ENCODE assay signal across 2 cellular contexts in the genomic region with DNA sequence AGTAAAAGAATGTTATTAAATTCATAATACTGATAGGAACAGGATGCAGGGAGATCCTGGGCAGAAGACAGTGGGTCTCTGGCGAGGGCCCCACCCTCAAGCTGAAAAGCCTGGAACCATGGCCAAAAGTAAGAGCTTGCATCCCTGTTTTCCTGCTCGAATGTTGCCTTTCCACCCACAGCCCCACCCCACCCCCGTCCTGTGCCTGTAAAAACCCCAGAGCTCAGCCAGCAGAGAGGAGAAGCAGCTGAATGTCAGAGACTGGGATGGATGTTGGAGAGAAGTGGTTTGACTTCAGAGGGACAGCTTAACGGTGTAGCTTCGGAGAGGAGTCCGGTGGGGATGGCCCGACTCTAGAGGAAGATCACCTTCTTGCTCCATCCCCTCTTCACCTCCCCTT.
TF ChIP-seq lines count a peak whose summit lies in the region.

No MANE protein-coding gene starts in this region.

TF ChIP-seq in H1, 55 proteins besides CTCF, POLR2A, EP300 and RAD21:
- no peak for TF ChIP-seq SAP30 (IDR thresholded peaks at IDR 0.05; ENCODE audit: insufficient read depth, insufficient replicate concordance, low read length)
- TF ChIP-seq KDM5A (IDR thresholded peaks at IDR 0.05; ENCODE audit: low read length), result no peak
- no peak for TF ChIP-seq KDM1A (IDR thresholded peaks at IDR 0.05; ENCODE audit: borderline replicate concordance, low read length)
- TF ChIP-seq BRCA1 (IDR thresholded peaks at IDR 0.05; ENCODE audit: low read depth, low read length), result no peak
- TF ChIP-seq HDAC6 (IDR thresholded peaks at IDR 0.05; ENCODE audit: low read depth, low read length), result no peak
- TF ChIP-seq TAF1 (IDR thresholded peaks at IDR 0.05; ENCODE audit: low read depth, low read length), result no peak
- TF ChIP-seq, protein P1, sequence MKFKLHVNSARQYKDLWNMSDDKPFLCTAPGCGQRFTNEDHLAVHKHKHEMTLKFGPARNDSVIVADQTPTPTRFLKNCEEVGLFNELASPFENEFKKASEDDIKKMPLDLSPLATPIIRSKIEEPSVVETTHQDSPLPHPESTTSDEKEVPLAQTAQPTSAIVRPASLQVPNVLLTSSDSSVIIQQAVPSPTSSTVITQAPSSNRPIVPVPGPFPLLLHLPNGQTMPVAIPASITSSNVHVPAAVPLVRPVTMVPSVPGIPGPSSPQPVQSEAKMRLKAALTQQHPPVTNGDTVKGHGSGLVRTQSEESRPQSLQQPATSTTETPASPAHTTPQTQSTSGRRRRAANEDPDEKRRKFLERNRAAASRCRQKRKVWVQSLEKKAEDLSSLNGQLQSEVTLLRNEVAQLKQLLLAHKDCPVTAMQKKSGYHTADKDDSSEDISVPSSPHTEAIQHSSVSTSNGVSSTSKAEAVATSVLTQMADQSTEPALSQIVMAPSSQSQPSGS (IDR thresholded peaks at IDR 0.05; ENCODE audit: low read length), result no peak
- TF ChIP-seq MAFK (IDR thresholded peaks at IDR 0.05; ENCODE audit: low read depth, low read length), result no peak
- TF ChIP-seq BCL11A (IDR thresholded peaks at IDR 0.05; ENCODE audit: low read depth in 2 of 2, low read length in 2 of 2), result no peak
- TF ChIP-seq, protein P2, sequence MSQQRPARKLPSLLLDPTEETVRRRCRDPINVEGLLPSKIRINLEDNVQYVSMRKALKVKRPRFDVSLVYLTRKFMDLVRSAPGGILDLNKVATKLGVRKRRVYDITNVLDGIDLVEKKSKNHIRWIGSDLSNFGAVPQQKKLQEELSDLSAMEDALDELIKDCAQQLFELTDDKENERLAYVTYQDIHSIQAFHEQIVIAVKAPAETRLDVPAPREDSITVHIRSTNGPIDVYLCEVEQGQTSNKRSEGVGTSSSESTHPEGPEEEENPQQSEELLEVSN (IDR thresholded peaks at IDR 0.05), result no peak
TF ChIP-seq in H1: peak in this region for 0.

TF ChIP-seq in neural cell, 6 proteins besides CTCF, POLR2A, EP300 and RAD21:
- TF ChIP-seq POLR2AphosphoS5 (IDR thresholded peaks at IDR 0.05), result no peak
- TF ChIP-seq SMC3 (conservative IDR thresholded peaks at IDR 0.05; ENCODE audit: poor library complexity), result no peak
- no peak for TF ChIP-seq TAF1 (IDR thresholded peaks at IDR 0.05; ENCODE audit: low read depth)
- TF ChIP-seq, protein P3, sequence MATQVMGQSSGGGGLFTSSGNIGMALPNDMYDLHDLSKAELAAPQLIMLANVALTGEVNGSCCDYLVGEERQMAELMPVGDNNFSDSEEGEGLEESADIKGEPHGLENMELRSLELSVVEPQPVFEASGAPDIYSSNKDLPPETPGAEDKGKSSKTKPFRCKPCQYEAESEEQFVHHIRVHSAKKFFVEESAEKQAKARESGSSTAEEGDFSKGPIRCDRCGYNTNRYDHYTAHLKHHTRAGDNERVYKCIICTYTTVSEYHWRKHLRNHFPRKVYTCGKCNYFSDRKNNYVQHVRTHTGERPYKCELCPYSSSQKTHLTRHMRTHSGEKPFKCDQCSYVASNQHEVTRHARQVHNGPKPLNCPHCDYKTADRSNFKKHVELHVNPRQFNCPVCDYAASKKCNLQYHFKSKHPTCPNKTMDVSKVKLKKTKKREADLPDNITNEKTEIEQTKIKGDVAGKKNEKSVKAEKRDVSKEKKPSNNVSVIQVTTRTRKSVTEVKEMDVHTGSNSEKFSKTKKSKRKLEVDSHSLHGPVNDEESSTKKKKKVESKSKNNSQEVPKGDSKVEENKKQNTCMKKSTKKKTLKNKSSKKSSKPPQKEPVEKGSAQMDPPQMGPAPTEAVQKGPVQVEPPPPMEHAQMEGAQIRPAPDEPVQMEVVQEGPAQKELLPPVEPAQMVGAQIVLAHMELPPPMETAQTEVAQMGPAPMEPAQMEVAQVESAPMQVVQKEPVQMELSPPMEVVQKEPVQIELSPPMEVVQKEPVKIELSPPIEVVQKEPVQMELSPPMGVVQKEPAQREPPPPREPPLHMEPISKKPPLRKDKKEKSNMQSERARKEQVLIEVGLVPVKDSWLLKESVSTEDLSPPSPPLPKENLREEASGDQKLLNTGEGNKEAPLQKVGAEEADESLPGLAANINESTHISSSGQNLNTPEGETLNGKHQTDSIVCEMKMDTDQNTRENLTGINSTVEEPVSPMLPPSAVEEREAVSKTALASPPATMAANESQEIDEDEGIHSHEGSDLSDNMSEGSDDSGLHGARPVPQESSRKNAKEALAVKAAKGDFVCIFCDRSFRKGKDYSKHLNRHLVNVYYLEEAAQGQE (IDR thresholded peaks at IDR 0.05; ENCODE audit: borderline replicate concordance), result no peak
- TF ChIP-seq EZH2 (IDR thresholded peaks at IDR 0.05; ENCODE audit: borderline replicate concordance, insufficient read depth, low read length, poor library complexity, severe bottlenecking), result no peak
- TF ChIP-seq MXI1 (conservative IDR thresholded peaks at IDR 0.05; ENCODE audit: poor library complexity, severe bottlenecking), result no peak
